ENCODE assay signal across 1 cellular context in genomic region chr15:90173372-90173771, GRCh38.
TF ChIP-seq lines count a peak whose summit lies in the region.

No MANE protein-coding gene starts in this region.

TF ChIP-seq in HepG2, 621 proteins besides CTCF, POLR2A, EP300 and RAD21 (continues in another document):
- TF ChIP-seq ZSCAN21 (CRISPR knock-in tag; IDR thresholded peaks at IDR 0.05; ENCODE audit: borderline replicate concordance): no peak
- TF ChIP-seq, protein P1, sequence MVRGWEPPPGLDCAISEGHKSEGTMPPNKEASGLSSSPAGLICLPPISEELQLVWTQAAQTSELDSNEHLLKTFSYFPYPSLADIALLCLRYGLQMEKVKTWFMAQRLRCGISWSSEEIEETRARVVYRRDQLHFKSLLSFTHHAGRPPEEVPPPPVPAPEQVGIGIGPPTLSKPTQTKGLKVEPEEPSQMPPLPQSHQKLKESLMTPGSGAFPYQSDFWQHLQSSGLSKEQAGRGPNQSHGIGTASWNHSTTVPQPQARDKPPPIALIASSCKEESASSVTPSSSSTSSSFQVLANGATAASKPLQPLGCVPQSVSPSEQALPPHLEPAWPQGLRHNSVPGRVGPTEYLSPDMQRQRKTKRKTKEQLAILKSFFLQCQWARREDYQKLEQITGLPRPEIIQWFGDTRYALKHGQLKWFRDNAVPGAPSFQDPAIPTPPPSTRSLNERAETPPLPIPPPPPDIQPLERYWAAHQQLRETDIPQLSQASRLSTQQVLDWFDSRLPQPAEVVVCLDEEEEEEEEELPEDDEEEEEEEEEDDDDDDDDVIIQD (CRISPR knock-in tag; IDR thresholded peaks at IDR 0.05; ENCODE audit: low read depth): 0 out of 2 replicates have a peak, but pooled peaks have one; percentile 28
- TF ChIP-seq KLF12 (CRISPR knock-in tag; IDR thresholded peaks at IDR 0.05; ENCODE audit: borderline replicate concordance): no peak
- TF ChIP-seq TOPORS (CRISPR knock-in tag; IDR thresholded peaks at IDR 0.05): no peak
- no peak for TF ChIP-seq ZNF747 (CRISPR knock-in tag; IDR thresholded peaks at IDR 0.05; ENCODE audit: borderline replicate concordance)
- TF ChIP-seq BCL6 (CRISPR knock-in tag; IDR thresholded peaks at IDR 0.05): no peak
- no peak for TF ChIP-seq ZNF343 (CRISPR knock-in tag; IDR thresholded peaks at IDR 0.05)
- TF ChIP-seq NR0B2 (CRISPR knock-in tag; IDR thresholded peaks at IDR 0.05): no peak
- TF ChIP-seq ZNF224 (CRISPR knock-in tag; IDR thresholded peaks at IDR 0.05): no peak
- TF ChIP-seq HDAC2 (CRISPR knock-in tag; IDR thresholded peaks at IDR 0.05): no peak
- TF ChIP-seq, protein P2, sequence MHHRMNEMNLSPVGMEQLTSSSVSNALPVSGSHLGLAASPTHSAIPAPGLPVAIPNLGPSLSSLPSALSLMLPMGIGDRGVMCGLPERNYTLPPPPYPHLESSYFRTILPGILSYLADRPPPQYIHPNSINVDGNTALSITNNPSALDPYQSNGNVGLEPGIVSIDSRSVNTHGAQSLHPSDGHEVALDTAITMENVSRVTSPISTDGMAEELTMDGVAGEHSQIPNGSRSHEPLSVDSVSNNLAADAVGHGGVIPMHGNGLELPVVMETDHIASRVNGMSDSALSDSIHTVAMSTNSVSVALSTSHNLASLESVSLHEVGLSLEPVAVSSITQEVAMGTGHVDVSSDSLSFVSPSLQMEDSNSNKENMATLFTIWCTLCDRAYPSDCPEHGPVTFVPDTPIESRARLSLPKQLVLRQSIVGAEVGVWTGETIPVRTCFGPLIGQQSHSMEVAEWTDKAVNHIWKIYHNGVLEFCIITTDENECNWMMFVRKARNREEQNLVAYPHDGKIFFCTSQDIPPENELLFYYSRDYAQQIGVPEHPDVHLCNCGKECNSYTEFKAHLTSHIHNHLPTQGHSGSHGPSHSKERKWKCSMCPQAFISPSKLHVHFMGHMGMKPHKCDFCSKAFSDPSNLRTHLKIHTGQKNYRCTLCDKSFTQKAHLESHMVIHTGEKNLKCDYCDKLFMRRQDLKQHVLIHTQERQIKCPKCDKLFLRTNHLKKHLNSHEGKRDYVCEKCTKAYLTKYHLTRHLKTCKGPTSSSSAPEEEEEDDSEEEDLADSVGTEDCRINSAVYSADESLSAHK (CRISPR knock-in tag; IDR thresholded peaks at IDR 0.05; ENCODE audit: borderline replicate concordance): no peak
- peak; percentile 64; the same call in 1 of the 2 replicates for TF ChIP-seq ZNF232 (CRISPR knock-in tag; IDR thresholded peaks at IDR 0.05; ENCODE audit: borderline replicate concordance)
- TF ChIP-seq ZNF207 (IDR thresholded peaks at IDR 0.05; ENCODE audit: borderline replicate concordance): no peak
- no peak for TF ChIP-seq ZNF710 (CRISPR knock-in tag; IDR thresholded peaks at IDR 0.05; ENCODE audit: borderline replicate concordance)
- no peak for TF ChIP-seq KDM5B (CRISPR knock-in tag; IDR thresholded peaks at IDR 0.05; ENCODE audit: borderline replicate concordance)
- no peak for TF ChIP-seq MTA1 (CRISPR knock-in tag; IDR thresholded peaks at IDR 0.05; ENCODE audit: borderline replicate concordance)
- TF ChIP-seq ZKSCAN5 (CRISPR knock-in tag; IDR thresholded peaks at IDR 0.05): no peak
- TF ChIP-seq, protein P3, sequence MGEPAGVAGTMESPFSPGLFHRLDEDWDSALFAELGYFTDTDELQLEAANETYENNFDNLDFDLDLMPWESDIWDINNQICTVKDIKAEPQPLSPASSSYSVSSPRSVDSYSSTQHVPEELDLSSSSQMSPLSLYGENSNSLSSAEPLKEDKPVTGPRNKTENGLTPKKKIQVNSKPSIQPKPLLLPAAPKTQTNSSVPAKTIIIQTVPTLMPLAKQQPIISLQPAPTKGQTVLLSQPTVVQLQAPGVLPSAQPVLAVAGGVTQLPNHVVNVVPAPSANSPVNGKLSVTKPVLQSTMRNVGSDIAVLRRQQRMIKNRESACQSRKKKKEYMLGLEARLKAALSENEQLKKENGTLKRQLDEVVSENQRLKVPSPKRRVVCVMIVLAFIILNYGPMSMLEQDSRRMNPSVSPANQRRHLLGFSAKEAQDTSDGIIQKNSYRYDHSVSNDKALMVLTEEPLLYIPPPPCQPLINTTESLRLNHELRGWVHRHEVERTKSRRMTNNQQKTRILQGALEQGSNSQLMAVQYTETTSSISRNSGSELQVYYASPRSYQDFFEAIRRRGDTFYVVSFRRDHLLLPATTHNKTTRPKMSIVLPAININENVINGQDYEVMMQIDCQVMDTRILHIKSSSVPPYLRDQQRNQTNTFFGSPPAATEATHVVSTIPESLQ (CRISPR knock-in tag; conservative IDR thresholded peaks at IDR 0.05): no peak
- TF ChIP-seq MTA3 (CRISPR knock-in tag; IDR thresholded peaks at IDR 0.05): no peak
- TF ChIP-seq SAP130 (CRISPR knock-in tag; IDR thresholded peaks at IDR 0.05; ENCODE audit: low read depth): no peak
- TF ChIP-seq FOXM1 (CRISPR knock-in tag; IDR thresholded peaks at IDR 0.05): no peak
- TF ChIP-seq ZBTB33 (CRISPR knock-in tag; IDR thresholded peaks at IDR 0.05): peak; percentile 54; the same call in 1 of the 2 replicates
- TF ChIP-seq ZMYM2 (CRISPR knock-in tag; IDR thresholded peaks at IDR 0.05): no peak
- no peak for TF ChIP-seq PLRG1 (conservative IDR thresholded peaks at IDR 0.05)
- peak; percentile 81; the same call in 1 of the 2 replicates for TF ChIP-seq ZNF274 (CRISPR knock-in tag; IDR thresholded peaks at IDR 0.05)
- TF ChIP-seq, protein P4, sequence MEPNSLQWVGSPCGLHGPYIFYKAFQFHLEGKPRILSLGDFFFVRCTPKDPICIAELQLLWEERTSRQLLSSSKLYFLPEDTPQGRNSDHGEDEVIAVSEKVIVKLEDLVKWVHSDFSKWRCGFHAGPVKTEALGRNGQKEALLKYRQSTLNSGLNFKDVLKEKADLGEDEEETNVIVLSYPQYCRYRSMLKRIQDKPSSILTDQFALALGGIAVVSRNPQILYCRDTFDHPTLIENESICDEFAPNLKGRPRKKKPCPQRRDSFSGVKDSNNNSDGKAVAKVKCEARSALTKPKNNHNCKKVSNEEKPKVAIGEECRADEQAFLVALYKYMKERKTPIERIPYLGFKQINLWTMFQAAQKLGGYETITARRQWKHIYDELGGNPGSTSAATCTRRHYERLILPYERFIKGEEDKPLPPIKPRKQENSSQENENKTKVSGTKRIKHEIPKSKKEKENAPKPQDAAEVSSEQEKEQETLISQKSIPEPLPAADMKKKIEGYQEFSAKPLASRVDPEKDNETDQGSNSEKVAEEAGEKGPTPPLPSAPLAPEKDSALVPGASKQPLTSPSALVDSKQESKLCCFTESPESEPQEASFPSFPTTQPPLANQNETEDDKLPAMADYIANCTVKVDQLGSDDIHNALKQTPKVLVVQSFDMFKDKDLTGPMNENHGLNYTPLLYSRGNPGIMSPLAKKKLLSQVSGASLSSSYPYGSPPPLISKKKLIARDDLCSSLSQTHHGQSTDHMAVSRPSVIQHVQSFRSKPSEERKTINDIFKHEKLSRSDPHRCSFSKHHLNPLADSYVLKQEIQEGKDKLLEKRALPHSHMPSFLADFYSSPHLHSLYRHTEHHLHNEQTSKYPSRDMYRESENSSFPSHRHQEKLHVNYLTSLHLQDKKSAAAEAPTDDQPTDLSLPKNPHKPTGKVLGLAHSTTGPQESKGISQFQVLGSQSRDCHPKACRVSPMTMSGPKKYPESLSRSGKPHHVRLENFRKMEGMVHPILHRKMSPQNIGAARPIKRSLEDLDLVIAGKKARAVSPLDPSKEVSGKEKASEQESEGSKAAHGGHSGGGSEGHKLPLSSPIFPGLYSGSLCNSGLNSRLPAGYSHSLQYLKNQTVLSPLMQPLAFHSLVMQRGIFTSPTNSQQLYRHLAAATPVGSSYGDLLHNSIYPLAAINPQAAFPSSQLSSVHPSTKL (CRISPR knock-in tag; IDR thresholded peaks at IDR 0.05): 0 out of 2 replicates have a peak, but pooled peaks have one; percentile 31
- no peak for TF ChIP-seq ZNF841 (CRISPR knock-in tag; IDR thresholded peaks at IDR 0.05; ENCODE audit: borderline replicate concordance)
- no peak for TF ChIP-seq SETDB1 (CRISPR knock-in tag; IDR thresholded peaks at IDR 0.05; ENCODE audit: borderline replicate concordance)
- TF ChIP-seq, protein P5, sequence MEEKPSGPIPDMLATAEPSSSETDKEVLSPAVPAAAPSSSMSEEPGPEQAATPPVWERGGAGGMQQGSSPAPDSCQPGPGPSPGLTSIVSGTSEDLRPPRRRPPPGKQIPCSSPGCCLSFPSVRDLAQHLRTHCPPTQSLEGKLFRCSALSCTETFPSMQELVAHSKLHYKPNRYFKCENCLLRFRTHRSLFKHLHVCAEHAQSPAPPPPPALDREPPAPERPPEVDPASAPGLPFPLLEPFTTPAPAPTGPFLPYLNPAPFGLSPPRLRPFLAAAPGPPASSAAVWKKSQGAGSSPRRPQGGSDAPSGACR (CRISPR knock-in tag; IDR thresholded peaks at IDR 0.05): no peak
- TF ChIP-seq, protein P6, sequence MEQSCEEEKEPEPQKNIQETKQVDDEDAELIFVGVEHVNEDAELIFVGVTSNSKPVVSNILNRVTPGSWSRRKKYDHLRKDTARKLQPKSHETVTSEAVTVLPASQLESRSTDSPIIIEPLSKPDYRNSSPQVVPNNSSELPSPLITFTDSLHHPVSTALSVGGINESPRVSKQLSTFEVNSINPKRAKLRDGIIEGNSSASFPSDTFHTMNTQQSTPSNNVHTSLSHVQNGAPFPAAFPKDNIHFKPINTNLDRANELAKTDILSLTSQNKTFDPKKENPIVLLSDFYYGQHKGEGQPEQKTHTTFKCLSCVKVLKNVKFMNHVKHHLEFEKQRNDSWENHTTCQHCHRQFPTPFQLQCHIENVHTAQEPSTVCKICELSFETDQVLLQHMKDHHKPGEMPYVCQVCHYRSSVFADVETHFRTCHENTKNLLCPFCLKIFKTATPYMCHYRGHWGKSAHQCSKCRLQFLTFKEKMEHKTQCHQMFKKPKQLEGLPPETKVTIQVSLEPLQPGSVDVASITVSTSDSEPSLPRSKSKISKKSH (CRISPR knock-in tag; IDR thresholded peaks at IDR 0.05; ENCODE audit: borderline replicate concordance): no peak
- TF ChIP-seq NR2F6 (IDR thresholded peaks at IDR 0.05): no peak
- TF ChIP-seq NR2F6 (CRISPR knock-in tag; IDR thresholded peaks at IDR 0.05): no peak
- no peak for TF ChIP-seq SP1 (IDR thresholded peaks at IDR 0.05)
- no peak for TF ChIP-seq SP1 (CRISPR knock-in tag; IDR thresholded peaks at IDR 0.05)
- peak; percentile 25; the same call in 1 of the 2 replicates for TF ChIP-seq TFAP4 (IDR thresholded peaks at IDR 0.05; ENCODE audit: borderline replicate concordance, low read depth)
- TF ChIP-seq, protein P7, sequence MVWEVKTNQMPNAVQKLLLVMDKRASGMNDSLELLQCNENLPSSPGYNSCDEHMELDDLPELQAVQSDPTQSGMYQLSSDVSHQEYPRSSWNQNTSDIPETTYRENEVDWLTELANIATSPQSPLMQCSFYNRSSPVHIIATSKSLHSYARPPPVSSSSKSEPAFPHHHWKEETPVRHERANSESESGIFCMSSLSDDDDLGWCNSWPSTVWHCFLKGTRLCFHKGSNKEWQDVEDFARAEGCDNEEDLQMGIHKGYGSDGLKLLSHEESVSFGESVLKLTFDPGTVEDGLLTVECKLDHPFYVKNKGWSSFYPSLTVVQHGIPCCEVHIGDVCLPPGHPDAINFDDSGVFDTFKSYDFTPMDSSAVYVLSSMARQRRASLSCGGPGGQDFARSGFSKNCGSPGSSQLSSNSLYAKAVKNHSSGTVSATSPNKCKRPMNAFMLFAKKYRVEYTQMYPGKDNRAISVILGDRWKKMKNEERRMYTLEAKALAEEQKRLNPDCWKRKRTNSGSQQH (CRISPR knock-in tag; IDR thresholded peaks at IDR 0.05; ENCODE audit: low read depth): no peak
- TF ChIP-seq NR2C2 (CRISPR knock-in tag; IDR thresholded peaks at IDR 0.05; ENCODE audit: borderline replicate concordance): no peak
- TF ChIP-seq ELF1 (CRISPR knock-in tag; IDR thresholded peaks at IDR 0.05): no peak
- no peak for TF ChIP-seq MED8 (CRISPR knock-in tag; IDR thresholded peaks at IDR 0.05; ENCODE audit: insufficient replicate concordance)
- no peak for TF ChIP-seq SNRNP70 (IDR thresholded peaks at IDR 0.05; ENCODE audit: low read depth, low read length)
- TF ChIP-seq ZNF367 (CRISPR knock-in tag; IDR thresholded peaks at IDR 0.05; ENCODE audit: borderline replicate concordance): no peak
- TF ChIP-seq TCF7L2 (IDR thresholded peaks at IDR 0.05; ENCODE audit: low read depth, low read length): no peak
- TF ChIP-seq IRF2 (CRISPR knock-in tag; IDR thresholded peaks at IDR 0.05): no peak
- TF ChIP-seq ZNF660 (CRISPR knock-in tag; IDR thresholded peaks at IDR 0.05; ENCODE audit: borderline replicate concordance, low read depth): no peak
